Comparison of ENCODE assay signal across 1 cellular context in the genomic region with DNA sequence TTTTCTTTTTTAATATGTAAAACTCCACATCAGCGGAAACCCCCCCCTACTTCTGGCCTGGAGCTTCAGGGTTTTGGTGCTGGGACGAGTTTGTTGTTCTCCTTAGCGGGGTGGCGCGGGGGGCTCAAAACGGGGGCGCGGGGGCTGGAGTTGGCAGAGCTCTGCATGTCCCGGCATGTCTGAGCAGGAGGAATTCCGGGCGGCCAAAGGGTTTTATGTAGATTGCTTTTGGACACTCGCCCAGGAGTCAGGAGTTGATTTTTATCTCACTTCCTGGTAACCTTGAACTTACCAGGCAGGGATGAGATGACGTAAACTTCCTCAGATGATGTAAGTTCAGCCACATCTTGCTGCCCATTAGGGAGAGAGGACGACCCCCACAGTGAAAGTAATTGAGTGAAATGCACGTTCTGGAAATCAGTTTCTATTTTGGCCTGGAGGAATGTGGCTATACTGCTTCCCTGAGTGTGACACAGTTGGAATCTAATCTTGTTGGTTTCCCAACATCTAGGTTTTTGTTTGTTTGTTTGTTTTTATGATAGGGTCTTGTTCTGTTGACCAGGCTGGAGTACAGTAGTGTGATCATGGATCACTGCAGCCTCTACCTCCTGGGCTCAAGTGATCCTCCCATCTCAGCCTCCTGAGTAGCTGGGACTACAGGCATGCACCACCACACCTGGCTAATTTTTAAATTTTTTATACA.
TF ChIP-seq lines count a peak whose summit lies in the region.

No MANE protein-coding gene starts in this region.

TF ChIP-seq in K562, 482 proteins besides CTCF, POLR2A, EP300 and RAD21 (continued from another document and continues in another):
- TF ChIP-seq, protein P1, sequence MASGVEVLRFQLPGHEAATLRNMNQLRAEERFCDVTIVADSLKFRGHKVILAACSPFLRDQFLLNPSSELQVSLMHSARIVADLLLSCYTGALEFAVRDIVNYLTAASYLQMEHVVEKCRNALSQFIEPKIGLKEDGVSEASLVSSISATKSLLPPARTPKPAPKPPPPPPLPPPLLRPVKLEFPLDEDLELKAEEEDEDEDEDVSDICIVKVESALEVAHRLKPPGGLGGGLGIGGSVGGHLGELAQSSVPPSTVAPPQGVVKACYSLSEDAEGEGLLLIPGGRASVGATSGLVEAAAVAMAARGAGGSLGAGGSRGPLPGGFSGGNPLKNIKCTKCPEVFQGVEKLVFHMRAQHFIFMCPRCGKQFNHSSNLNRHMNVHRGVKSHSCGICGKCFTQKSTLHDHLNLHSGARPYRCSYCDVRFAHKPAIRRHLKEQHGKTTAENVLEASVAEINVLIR (CRISPR knock-in tag; IDR thresholded peaks at IDR 0.05) = peak; percentile 62
- TF ChIP-seq ELF1 (tag; IDR thresholded peaks at IDR 0.05) (peak; percentile 91), ZBTB1 (CRISPR knock-in tag; IDR thresholded peaks at IDR 0.05; ENCODE audit: borderline replicate concordance, low read depth) (no peak), TRIM24 (IDR thresholded peaks at IDR 0.05) (peak; percentile 79 to 85; a peak in 3 of 4 replicates), NFIX (CRISPR knock-in tag; IDR thresholded peaks at IDR 0.05; ENCODE audit: low read depth) (no peak), PML (IDR thresholded peaks at IDR 0.05; ENCODE audit: low read length) (no peak), ZNF778 (CRISPR knock-in tag; IDR thresholded peaks at IDR 0.05) (no peak), ZFP30 (CRISPR knock-in tag; IDR thresholded peaks at IDR 0.05; ENCODE audit: borderline replicate concordance) (no peak), TFAM (CRISPR knock-in tag; conservative IDR thresholded peaks at IDR 0.05) (no peak), TAL1 (IDR thresholded peaks at IDR 0.05) (peak; percentile 27; the same call in 1 of the 2 replicates), ZNF696 (CRISPR knock-in tag; conservative IDR thresholded peaks at IDR 0.05) (no peak), EHMT2 (IDR thresholded peaks at IDR 0.05) (no peak; the same call in 1 of the 2 replicates), POLR2B (IDR thresholded peaks at IDR 0.05; ENCODE audit: low read depth, partially characterized antibody) (peak; percentile 50), MTA2 (IDR thresholded peaks at IDR 0.05; ENCODE audit: low read depth) (peak; percentile 28; the same call in 1 of the 2 replicates), ZNF217 (CRISPR knock-in tag; IDR thresholded peaks at IDR 0.05) (no peak), KAT8 (IDR thresholded peaks at IDR 0.05; ENCODE audit: low read depth) (no peak)
- TF ChIP-seq, protein P2, sequence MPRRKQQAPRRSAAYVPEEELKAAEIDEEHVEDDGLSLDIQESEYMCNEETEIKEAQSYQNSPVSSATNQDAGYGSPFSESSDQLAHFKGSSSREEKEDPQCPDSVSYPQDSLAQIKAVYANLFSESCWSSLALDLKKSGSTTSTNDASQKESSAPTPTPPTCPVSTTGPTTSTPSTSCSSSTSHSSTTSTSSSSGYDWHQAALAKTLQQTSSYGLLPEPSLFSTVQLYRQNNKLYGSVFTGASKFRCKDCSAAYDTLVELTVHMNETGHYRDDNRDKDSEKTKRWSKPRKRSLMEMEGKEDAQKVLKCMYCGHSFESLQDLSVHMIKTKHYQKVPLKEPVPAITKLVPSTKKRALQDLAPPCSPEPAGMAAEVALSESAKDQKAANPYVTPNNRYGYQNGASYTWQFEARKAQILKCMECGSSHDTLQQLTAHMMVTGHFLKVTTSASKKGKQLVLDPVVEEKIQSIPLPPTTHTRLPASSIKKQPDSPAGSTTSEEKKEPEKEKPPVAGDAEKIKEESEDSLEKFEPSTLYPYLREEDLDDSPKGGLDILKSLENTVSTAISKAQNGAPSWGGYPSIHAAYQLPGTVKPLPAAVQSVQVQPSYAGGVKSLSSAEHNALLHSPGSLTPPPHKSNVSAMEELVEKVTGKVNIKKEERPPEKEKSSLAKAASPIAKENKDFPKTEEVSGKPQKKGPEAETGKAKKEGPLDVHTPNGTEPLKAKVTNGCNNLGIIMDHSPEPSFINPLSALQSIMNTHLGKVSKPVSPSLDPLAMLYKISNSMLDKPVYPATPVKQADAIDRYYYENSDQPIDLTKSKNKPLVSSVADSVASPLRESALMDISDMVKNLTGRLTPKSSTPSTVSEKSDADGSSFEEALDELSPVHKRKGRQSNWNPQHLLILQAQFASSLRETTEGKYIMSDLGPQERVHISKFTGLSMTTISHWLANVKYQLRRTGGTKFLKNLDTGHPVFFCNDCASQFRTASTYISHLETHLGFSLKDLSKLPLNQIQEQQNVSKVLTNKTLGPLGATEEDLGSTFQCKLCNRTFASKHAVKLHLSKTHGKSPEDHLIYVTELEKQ (CRISPR knock-in tag; IDR thresholded peaks at IDR 0.05) = no peak
- TF ChIP-seq, protein P3, sequence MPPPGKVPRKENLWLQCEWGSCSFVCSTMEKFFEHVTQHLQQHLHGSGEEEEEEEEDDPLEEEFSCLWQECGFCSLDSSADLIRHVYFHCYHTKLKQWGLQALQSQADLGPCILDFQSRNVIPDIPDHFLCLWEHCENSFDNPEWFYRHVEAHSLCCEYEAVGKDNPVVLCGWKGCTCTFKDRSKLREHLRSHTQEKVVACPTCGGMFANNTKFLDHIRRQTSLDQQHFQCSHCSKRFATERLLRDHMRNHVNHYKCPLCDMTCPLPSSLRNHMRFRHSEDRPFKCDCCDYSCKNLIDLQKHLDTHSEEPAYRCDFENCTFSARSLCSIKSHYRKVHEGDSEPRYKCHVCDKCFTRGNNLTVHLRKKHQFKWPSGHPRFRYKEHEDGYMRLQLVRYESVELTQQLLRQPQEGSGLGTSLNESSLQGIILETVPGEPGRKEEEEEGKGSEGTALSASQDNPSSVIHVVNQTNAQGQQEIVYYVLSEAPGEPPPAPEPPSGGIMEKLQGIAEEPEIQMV (tag; conservative IDR thresholded peaks at IDR 0.05; ENCODE audit: low read depth) = peak; percentile 68
- TF ChIP-seq, protein P4, sequence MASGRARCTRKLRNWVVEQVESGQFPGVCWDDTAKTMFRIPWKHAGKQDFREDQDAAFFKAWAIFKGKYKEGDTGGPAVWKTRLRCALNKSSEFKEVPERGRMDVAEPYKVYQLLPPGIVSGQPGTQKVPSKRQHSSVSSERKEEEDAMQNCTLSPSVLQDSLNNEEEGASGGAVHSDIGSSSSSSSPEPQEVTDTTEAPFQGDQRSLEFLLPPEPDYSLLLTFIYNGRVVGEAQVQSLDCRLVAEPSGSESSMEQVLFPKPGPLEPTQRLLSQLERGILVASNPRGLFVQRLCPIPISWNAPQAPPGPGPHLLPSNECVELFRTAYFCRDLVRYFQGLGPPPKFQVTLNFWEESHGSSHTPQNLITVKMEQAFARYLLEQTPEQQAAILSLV (tag; IDR thresholded peaks at IDR 0.05) = peak; percentile 93
- TF ChIP-seq, protein P5, sequence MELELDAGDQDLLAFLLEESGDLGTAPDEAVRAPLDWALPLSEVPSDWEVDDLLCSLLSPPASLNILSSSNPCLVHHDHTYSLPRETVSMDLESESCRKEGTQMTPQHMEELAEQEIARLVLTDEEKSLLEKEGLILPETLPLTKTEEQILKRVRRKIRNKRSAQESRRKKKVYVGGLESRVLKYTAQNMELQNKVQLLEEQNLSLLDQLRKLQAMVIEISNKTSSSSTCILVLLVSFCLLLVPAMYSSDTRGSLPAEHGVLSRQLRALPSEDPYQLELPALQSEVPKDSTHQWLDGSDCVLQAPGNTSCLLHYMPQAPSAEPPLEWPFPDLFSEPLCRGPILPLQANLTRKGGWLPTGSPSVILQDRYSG (tag; conservative IDR thresholded peaks at IDR 0.05; ENCODE audit: low read depth) = peak; percentile 90
- TF ChIP-seq, protein P6, sequence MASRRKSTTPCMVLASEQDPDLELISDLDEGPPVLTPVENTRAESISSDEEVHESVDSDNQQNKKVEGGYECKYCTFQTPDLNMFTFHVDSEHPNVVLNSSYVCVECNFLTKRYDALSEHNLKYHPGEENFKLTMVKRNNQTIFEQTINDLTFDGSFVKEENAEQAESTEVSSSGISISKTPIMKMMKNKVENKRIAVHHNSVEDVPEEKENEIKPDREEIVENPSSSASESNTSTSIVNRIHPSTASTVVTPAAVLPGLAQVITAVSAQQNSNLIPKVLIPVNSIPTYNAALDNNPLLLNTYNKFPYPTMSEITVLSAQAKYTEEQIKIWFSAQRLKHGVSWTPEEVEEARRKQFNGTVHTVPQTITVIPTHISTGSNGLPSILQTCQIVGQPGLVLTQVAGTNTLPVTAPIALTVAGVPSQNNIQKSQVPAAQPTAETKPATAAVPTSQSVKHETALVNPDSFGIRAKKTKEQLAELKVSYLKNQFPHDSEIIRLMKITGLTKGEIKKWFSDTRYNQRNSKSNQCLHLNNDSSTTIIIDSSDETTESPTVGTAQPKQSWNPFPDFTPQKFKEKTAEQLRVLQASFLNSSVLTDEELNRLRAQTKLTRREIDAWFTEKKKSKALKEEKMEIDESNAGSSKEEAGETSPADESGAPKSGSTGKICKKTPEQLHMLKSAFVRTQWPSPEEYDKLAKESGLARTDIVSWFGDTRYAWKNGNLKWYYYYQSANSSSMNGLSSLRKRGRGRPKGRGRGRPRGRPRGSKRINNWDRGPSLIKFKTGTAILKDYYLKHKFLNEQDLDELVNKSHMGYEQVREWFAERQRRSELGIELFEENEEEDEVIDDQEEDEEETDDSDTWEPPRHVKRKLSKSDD (conservative IDR thresholded peaks at IDR 0.05; ENCODE audit: low read length) = no peak
- TF ChIP-seq, protein P7, sequence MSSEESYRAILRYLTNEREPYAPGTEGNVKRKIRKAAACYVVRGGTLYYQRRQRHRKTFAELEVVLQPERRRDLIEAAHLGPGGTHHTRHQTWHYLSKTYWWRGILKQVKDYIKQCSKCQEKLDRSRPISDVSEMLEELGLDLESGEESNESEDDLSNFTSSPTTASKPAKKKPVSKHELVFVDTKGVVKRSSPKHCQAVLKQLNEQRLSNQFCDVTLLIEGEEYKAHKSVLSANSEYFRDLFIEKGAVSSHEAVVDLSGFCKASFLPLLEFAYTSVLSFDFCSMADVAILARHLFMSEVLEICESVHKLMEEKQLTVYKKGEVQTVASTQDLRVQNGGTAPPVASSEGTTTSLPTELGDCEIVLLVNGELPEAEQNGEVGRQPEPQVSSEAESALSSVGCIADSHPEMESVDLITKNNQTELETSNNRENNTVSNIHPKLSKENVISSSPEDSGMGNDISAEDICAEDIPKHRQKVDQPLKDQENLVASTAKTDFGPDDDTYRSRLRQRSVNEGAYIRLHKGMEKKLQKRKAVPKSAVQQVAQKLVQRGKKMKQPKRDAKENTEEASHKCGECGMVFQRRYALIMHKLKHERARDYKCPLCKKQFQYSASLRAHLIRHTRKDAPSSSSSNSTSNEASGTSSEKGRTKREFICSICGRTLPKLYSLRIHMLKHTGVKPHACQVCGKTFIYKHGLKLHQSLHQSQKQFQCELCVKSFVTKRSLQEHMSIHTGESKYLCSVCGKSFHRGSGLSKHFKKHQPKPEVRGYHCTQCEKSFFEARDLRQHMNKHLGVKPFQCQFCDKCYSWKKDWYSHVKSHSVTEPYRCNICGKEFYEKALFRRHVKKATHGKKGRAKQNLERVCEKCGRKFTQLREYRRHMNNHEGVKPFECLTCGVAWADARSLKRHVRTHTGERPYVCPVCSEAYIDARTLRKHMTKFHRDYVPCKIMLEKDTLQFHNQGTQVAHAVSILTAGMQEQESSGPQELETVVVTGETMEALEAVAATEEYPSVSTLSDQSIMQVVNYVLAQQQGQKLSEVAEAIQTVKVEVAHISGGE (CRISPR knock-in tag; IDR thresholded peaks at IDR 0.05) = no peak; a peak in 1 of 6 replicates
- TF ChIP-seq, protein P8, sequence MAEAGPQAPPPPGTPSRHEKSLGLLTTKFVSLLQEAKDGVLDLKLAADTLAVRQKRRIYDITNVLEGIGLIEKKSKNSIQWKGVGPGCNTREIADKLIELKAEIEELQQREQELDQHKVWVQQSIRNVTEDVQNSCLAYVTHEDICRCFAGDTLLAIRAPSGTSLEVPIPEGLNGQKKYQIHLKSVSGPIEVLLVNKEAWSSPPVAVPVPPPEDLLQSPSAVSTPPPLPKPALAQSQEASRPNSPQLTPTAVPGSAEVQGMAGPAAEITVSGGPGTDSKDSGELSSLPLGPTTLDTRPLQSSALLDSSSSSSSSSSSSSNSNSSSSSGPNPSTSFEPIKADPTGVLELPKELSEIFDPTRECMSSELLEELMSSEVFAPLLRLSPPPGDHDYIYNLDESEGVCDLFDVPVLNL (CRISPR knock-in tag; IDR thresholded peaks at IDR 0.05; ENCODE audit: low read depth) = no peak
- TF ChIP-seq, protein P9, sequence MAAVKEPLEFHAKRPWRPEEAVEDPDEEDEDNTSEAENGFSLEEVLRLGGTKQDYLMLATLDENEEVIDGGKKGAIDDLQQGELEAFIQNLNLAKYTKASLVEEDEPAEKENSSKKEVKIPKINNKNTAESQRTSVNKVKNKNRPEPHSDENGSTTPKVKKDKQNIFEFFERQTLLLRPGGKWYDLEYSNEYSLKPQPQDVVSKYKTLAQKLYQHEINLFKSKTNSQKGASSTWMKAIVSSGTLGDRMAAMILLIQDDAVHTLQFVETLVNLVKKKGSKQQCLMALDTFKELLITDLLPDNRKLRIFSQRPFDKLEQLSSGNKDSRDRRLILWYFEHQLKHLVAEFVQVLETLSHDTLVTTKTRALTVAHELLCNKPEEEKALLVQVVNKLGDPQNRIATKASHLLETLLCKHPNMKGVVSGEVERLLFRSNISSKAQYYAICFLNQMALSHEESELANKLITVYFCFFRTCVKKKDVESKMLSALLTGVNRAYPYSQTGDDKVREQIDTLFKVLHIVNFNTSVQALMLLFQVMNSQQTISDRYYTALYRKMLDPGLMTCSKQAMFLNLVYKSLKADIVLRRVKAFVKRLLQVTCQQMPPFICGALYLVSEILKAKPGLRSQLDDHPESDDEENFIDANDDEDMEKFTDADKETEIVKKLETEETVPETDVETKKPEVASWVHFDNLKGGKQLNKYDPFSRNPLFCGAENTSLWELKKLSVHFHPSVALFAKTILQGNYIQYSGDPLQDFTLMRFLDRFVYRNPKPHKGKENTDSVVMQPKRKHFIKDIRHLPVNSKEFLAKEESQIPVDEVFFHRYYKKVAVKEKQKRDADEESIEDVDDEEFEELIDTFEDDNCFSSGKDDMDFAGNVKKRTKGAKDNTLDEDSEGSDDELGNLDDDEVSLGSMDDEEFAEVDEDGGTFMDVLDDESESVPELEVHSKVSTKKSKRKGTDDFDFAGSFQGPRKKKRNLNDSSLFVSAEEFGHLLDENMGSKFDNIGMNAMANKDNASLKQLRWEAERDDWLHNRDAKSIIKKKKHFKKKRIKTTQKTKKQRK (IDR thresholded peaks at IDR 0.05; ENCODE audit: borderline replicate concordance, low read depth, low read length) = no peak
- TF ChIP-seq, protein P10, sequence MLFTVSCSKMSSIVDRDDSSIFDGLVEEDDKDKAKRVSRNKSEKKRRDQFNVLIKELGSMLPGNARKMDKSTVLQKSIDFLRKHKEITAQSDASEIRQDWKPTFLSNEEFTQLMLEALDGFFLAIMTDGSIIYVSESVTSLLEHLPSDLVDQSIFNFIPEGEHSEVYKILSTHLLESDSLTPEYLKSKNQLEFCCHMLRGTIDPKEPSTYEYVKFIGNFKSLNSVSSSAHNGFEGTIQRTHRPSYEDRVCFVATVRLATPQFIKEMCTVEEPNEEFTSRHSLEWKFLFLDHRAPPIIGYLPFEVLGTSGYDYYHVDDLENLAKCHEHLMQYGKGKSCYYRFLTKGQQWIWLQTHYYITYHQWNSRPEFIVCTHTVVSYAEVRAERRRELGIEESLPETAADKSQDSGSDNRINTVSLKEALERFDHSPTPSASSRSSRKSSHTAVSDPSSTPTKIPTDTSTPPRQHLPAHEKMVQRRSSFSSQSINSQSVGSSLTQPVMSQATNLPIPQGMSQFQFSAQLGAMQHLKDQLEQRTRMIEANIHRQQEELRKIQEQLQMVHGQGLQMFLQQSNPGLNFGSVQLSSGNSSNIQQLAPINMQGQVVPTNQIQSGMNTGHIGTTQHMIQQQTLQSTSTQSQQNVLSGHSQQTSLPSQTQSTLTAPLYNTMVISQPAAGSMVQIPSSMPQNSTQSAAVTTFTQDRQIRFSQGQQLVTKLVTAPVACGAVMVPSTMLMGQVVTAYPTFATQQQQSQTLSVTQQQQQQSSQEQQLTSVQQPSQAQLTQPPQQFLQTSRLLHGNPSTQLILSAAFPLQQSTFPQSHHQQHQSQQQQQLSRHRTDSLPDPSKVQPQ (CRISPR knock-in tag; IDR thresholded peaks at IDR 0.05; ENCODE audit: borderline replicate concordance) = no peak
